9 cellular contexts compared by ENCODE assay signal in genomic region chr16:11670171-11671131, GRCh38. TPM values are rescaled to one million over a fixed set of nuclear protein-coding genes. Genes with fewer than 3 reads are reported as not detected.
DNase-seq lines count a peak whose midpoint lies in the region; ATAC-seq and TF ChIP-seq lines count a peak whose summit lies in the region.
"Had no signal": no experiment of that assay in that cellular context is flagged by ENCODE, and none has a peak within 500 bp of the region (broad histone marks: within the 10 kb centered on the region; RNA-seq: fewer than 3 reads in every experiment).

No MANE protein-coding gene starts in this region.

- H3K27me3 ChIP-seq in SU-DHL-6 (ENCODE audit: low read length) (no peaks in the 10 kb centered on the region), stomach (no peaks in the 10 kb centered on the region)

- no peaks in the 10 kb centered on the region for H3F3A ChIP-seq in SU-DHL-6 (ENCODE audit: insufficient read depth)

- ATAC-seq in HG03565 (IDR thresholded peaks at IDR 0.05; ENCODE audit: unreplicated experiment): no peak

- TF ChIP-seq EP300 in stomach (IDR thresholded peaks at IDR 0.05): no peak

- TF ChIP-seq POLR2A in stomach (IDR thresholded peaks at IDR 0.05): no peak

- intact Hi-C loops in stomach (cut with DNase I; ENCODE audit: low total_unique reads): no loop called here

- H3K4me1 ChIP-seq in stomach: peaks cover 59 to 74% (median 72%) of the 10 kb centered on the region in 4 donors

- H3K4me3 ChIP-seq in SU-DHL-6 (ENCODE audit: insufficient read depth, low read length, poor library complexity, severe bottlenecking): no peak overlapping the region
- peak overlapping the region; percentile 77 for H3K4me3 ChIP-seq in fibroblast of villous mesenchyme (ENCODE audit: low read depth, low read length)
- peak overlapping the region; percentile 83 to 91 (median 91) for H3K4me3 ChIP-seq in stomach

- H3K9me2 ChIP-seq in SU-DHL-6 (replicated peaks; ENCODE audit: insufficient read depth, low read length): no peaks in the 10 kb centered on the region

- no peaks in the 10 kb centered on the region for H3K36me3 ChIP-seq in SU-DHL-6 (ENCODE audit: low read length)
- H3K36me3 ChIP-seq in stomach: peaks cover 0 to under 1% (median 0%) of the 10 kb centered on the region in 4 donors

- no peaks in the 10 kb centered on the region for H4K20me1 ChIP-seq in SU-DHL-6 (ENCODE audit: low read depth, low read length)

- H3K9me3 ChIP-seq in SU-DHL-6 (ENCODE audit: insufficient read depth, low read length) (no peaks in the 10 kb centered on the region), stomach (no peaks in the 10 kb centered on the region)

- H3K4me2 ChIP-seq in SU-DHL-6 (ENCODE audit: low read depth, low read length, poor library complexity, severe bottlenecking): peak overlapping the region; percentile 60

- DNase-seq in DMS 273 (lab: John Stamatoyannopoulos, UW; ENCODE audit: unreplicated experiment) (peak; percentile 39), DMS 273 treated with DMSO at 0.1 percent for 48 hours (lab: John Stamatoyannopoulos, UW) (no peak), fibroblast of villous mesenchyme (ENCODE audit: low read depth) (no peak), stomach (no peak), NCI-H187 (lab: John Stamatoyannopoulos, UW) (no peak), NCI-H748 (lab: John Stamatoyannopoulos, UW; ENCODE audit: unreplicated experiment) (no peak)

- TF ChIP-seq CTCF in SU-DHL-6 (IDR thresholded peaks at IDR 0.05; ENCODE audit: insufficient read depth, low read length, poor library complexity, severe bottlenecking) (no peak), fibroblast of villous mesenchyme (IDR thresholded peaks at IDR 0.05; ENCODE audit: insufficient read depth, low read depth, low read length) (no peak), stomach (IDR thresholded peaks at IDR 0.05) (no peak)

- H2AFZ ChIP-seq in SU-DHL-6 (ENCODE audit: low read depth, low read length, severe bottlenecking): no peak overlapping the region

- H3K9ac ChIP-seq in SU-DHL-6 (ENCODE audit: low read length): no peak overlapping the region

- H3K79me2 ChIP-seq in SU-DHL-6 (ENCODE audit: insufficient read depth, low read length): no peaks in the 10 kb centered on the region

- WGBS in stomach, 5 donors: 59 to 77% (median 69%) methylated on average over 15 to 27 of the region's 27 CpGs

- H3K27ac ChIP-seq in SU-DHL-6 (ENCODE audit: low read depth, low read length) (no peak overlapping the region), stomach (peak overlapping the region; percentile 57 to 89 (median 81))
- H3K27ac ChIP-seq: 22Rv1 had no signal

RNA-seq across cellular contexts. Expression of gene SNN, which starts 2.2 kb away (rescaled TPM):
- 10.0 and 13.0 TPM in 2 replicates for total RNA-seq in fibroblast of villous mesenchyme
- 10 to 100 TPM in 4 of 5 donors, 1 to 10 TPM in 1; 2.9 to 25.0 (median 16.0) TPM for total RNA-seq in stomach
- polyA plus RNA-seq in stomach: 10 to 100 TPM in 2 of 3 donors, 1 to 10 TPM in 1; 8.5 to 14.0 (median 11.3) TPM
